In genomic region chr1:181504294-181505115, GRCh38 we compare ENCODE assay signal across 9 cellular contexts. TPM values are rescaled to one million over a fixed set of nuclear protein-coding genes. Genes with fewer than 3 reads are reported as not detected.
DNase-seq lines count a peak whose midpoint lies in the region; ATAC-seq and TF ChIP-seq lines count a peak whose summit lies in the region.
"Had no signal": no experiment of that assay in that cellular context is flagged by ENCODE, and none has a peak within 500 bp of the region (broad histone marks: within the 10 kb centered on the region; RNA-seq: fewer than 3 reads in every experiment).

No MANE protein-coding gene starts in this region.

- H3K4me1 Mint-ChIP-seq in HFFc6 (ENCODE audit: low read depth): no peaks in the 10 kb centered on the region
- no peaks in the 10 kb centered on the region for H3K4me1 Mint-ChIP-seq in CD4-positive, alpha-beta T cell (ENCODE audit: low read depth)

- peaks cover 7% of the 10 kb centered on the region for H3K27me3 ChIP-seq in CD4-positive, alpha-beta T cell (ENCODE audit: control insufficient read depth, insufficient read depth, low read length)

- intact Hi-C loops in CD4-positive, alpha-beta T cell (cut with DNase I, micrococcal nuclease): no loop called here

- CTCF ChIA-PET in CD4-positive, alpha-beta T cell (lab: Charles Lee): no interaction called here

- H3K9me3 Mint-ChIP-seq in HFFc6: peaks cover 52% of the 10 kb centered on the region
- no peaks in the 10 kb centered on the region for H3K9me3 Mint-ChIP-seq in CD4-positive, alpha-beta T cell

- H3K4me3 Mint-ChIP-seq in HFFc6: no peak overlapping the region
- no peak overlapping the region for H3K4me3 Mint-ChIP-seq in CD4-positive, alpha-beta T cell

- POLR2A ChIA-PET in CD4-positive, alpha-beta T cell (lab: Charles Lee): no interaction called here

- no peaks in the 10 kb centered on the region; the same call in 1 of the 2 replicates for H3K36me3 Mint-ChIP-seq in HFFc6 (ENCODE audit: low read depth)
- no peaks in the 10 kb centered on the region for H3K36me3 Mint-ChIP-seq in CD4-positive, alpha-beta T cell (ENCODE audit: low read depth)

- H3K9me3 ChIP-seq in CD4-positive, alpha-beta T cell (ENCODE audit: control insufficient read depth, low read length): no peaks in the 10 kb centered on the region

- peaks cover 4% of the 10 kb centered on the region for H3K27me3 Mint-ChIP-seq in HFFc6 (ENCODE audit: insufficient read depth)
- peaks cover 7% of the 10 kb centered on the region for H3K27me3 Mint-ChIP-seq in CD4-positive, alpha-beta T cell

- no peak overlapping the region for H3K27ac Mint-ChIP-seq in HFFc6
- H3K27ac Mint-ChIP-seq in CD4-positive, alpha-beta T cell: no peak overlapping the region

- no peak overlapping the region for H3K27ac ChIP-seq in CD4-positive, alpha-beta T cell (ENCODE audit: low read depth, low read length)

- DNase-seq in AML-193 (lab: John Stamatoyannopoulos, UW) (peak; percentile 93), HFFc6 (no peak), LoVo (ENCODE audit: low spot score) (peak; percentile 18), SW480 (ENCODE audit: low spot score) (peak; percentile 59), medulla oblongata (ENCODE audit: extremely low spot score) (peak; percentile 14), glomerular visceral epithelial cell (ENCODE audit: extremely low spot score) (no peak)
- DNase-seq in CD4-positive, alpha-beta T cell: no peak

- peak; percentile 33; the same call in 1 of the 2 replicates for TF ChIP-seq CTCF in HFFc6 (IDR thresholded peaks at IDR 0.05)
- TF ChIP-seq CTCF in CD4-positive, alpha-beta T cell (IDR thresholded peaks at IDR 0.05): no peak

- peak; percentile 61 for ATAC-seq in GM18498 (IDR thresholded peaks at IDR 0.05; ENCODE audit: unreplicated experiment)
- ATAC-seq in CD4-positive, alpha-beta T cell (ENCODE audit: poor library complexity): no peak

RNA-seq across cellular contexts. Expression of gene CACNA1E, which starts 21.2 kb away (rescaled TPM):
- not detected for total RNA-seq in HFFc6 (2021; fragmentation: NEBNext Ultra II Directional; extraction: Animal tissue kit (Norgen Biotek cat#: 25700))
- total RNA-seq in CD4-positive, alpha-beta T cell: not detected
- total RNA-seq: LHCN-M2 had no signal

Comparison
In these comparisons a context has a peak if more than half of its experiments do, and no peak if none do; other contexts are left out.
1. DNase-seq: peak in AML-193 (2 of 2), LoVo (single experiment), SW480 (single experiment) and medulla oblongata (single experiment); none in HFFc6 (single experiment), glomerular visceral epithelial cell (single experiment) and CD4-positive, alpha-beta T cell (0 of 10).